18 cellular contexts compared by ENCODE assay signal in genomic region chr2:223095207-223095606, GRCh38. TPM values are rescaled to one million over a fixed set of nuclear protein-coding genes. Genes with fewer than 3 reads are reported as not detected.
"Had no signal": no experiment of that assay in that cellular context is flagged by ENCODE, and none has a peak within 500 bp of the region (broad histone marks: within the 10 kb centered on the region; RNA-seq: fewer than 3 reads in every experiment).

No MANE protein-coding gene starts in this region.

- H3K27ac ChIP-seq: neutrophil, parathyroid adenoma, testis, upper lobe of left lung had no signal

- H3K4me3 ChIP-seq: stomach, testis, upper lobe of left lung had no signal

- H3K36me3 ChIP-seq: neutrophil, stomach, upper lobe of left lung had no signal

- H3K27me3 Mint-ChIP-seq: activated CD4-positive, alpha-beta memory T cell treated with anti-CD3 and anti-CD28 coated beads for 36 hours; activated CD8-positive, alpha-beta memory T cell treated with anti-CD3 and anti-CD28 coated beads, Interleukin-2, amount 10 ng/mL, durations not matched to agents 7 days and 5 days; activated naive CD4-positive, alpha-beta T cell treated with anti-CD3 and anti-CD28 coated beads, Interleukin-2, amount 10 ng/mL, durations not matched to agents 7 days and 5 days; effector memory CD8-positive, alpha-beta T cell had no signal

- H3K4me1 Mint-ChIP-seq: activated CD4-positive, alpha-beta T cell treated with anti-CD3 and anti-CD28 coated beads for 36 hours; activated CD8-positive, alpha-beta memory T cell treated with anti-CD3 and anti-CD28 coated beads, Interleukin-2, amount 10 ng/mL, durations not matched to agents 7 days and 5 days; activated naive CD4-positive, alpha-beta T cell treated with anti-CD3 and anti-CD28 coated beads, Interleukin-2, amount 10 ng/mL, durations not matched to agents 7 days and 5 days; memory B cell; natural killer cell had no signal

- H3K4me3 Mint-ChIP-seq: activated CD4-positive, alpha-beta memory T cell treated with anti-CD3 and anti-CD28 coated beads for 36 hours; activated CD4-positive, alpha-beta T cell treated with anti-CD3 and anti-CD28 coated beads for 36 hours; activated CD8-positive, alpha-beta memory T cell treated with anti-CD3 and anti-CD28 coated beads, Interleukin-2, amount 10 ng/mL, durations not matched to agents 7 days and 5 days; activated naive CD4-positive, alpha-beta T cell treated with anti-CD3 and anti-CD28 coated beads, Interleukin-2, amount 10 ng/mL, durations not matched to agents 7 days and 5 days; activated T-cell treated with anti-CD3 and anti-CD28 coated beads, Interleukin-2, amount 50 U/mL, for 24 hours; effector memory CD8-positive, alpha-beta T cell; memory B cell; natural killer cell had no signal

- ATAC-seq: activated CD4-positive, alpha-beta T cell treated with anti-CD3 and anti-CD28 coated beads for 36 hours; activated CD8-positive, alpha-beta memory T cell treated with anti-CD3 and anti-CD28 coated beads, Interleukin-2, amount 10 ng/mL, durations not matched to agents 7 days and 5 days; effector memory CD8-positive, alpha-beta T cell; left ventricle myocardium superior; natural killer cell had no signal

- H3K9me3 Mint-ChIP-seq: activated CD4-positive, alpha-beta memory T cell treated with anti-CD3 and anti-CD28 coated beads for 36 hours; activated naive CD4-positive, alpha-beta T cell treated with anti-CD3 and anti-CD28 coated beads, Interleukin-2, amount 10 ng/mL, durations not matched to agents 7 days and 5 days; activated T-cell treated with anti-CD3 and anti-CD28 coated beads, Interleukin-2, amount 50 U/mL, for 24 hours; memory B cell; natural killer cell had no signal

- H3K4me1 ChIP-seq: parathyroid adenoma had no signal

- DNase-seq: activated CD4-positive, alpha-beta memory T cell treated with anti-CD3 and anti-CD28 coated beads for 36 hours; activated CD4-positive, alpha-beta T cell treated with anti-CD3 and anti-CD28 coated beads for 36 hours; activated CD8-positive, alpha-beta memory T cell treated with anti-CD3 and anti-CD28 coated beads, Interleukin-2, amount 10 ng/mL, durations not matched to agents 7 days and 5 days; activated naive CD4-positive, alpha-beta T cell treated with anti-CD3 and anti-CD28 coated beads, Interleukin-2, amount 10 ng/mL, durations not matched to agents 7 days and 5 days; activated T-cell treated with anti-CD3 and anti-CD28 coated beads, Interleukin-2, amount 50 U/mL, for 24 hours; dermis blood vessel endothelial cell; effector memory CD8-positive, alpha-beta T cell; foreskin melanocyte; kidney glomerular epithelial cell; left ventricle myocardium superior; natural killer cell; stimulated activated CD4-positive, alpha-beta T cell treated with anti-CD3 and anti-CD28 coated beads, Interleukin-2, amount 100 ng/mL, for 24 hours; stomach; testis; upper lobe of left lung had no signal

- H3K36me3 Mint-ChIP-seq: activated CD4-positive, alpha-beta memory T cell treated with anti-CD3 and anti-CD28 coated beads for 36 hours; activated CD8-positive, alpha-beta memory T cell treated with anti-CD3 and anti-CD28 coated beads, Interleukin-2, amount 10 ng/mL, durations not matched to agents 7 days and 5 days; activated naive CD4-positive, alpha-beta T cell treated with anti-CD3 and anti-CD28 coated beads, Interleukin-2, amount 10 ng/mL, durations not matched to agents 7 days and 5 days; memory B cell; natural killer cell had no signal

- H3K9me3 ChIP-seq: neutrophil, stomach, testis, upper lobe of left lung had no signal

- H3K27ac Mint-ChIP-seq: activated CD4-positive, alpha-beta memory T cell treated with anti-CD3 and anti-CD28 coated beads for 36 hours; activated CD4-positive, alpha-beta T cell treated with anti-CD3 and anti-CD28 coated beads for 36 hours; activated CD8-positive, alpha-beta memory T cell treated with anti-CD3 and anti-CD28 coated beads, Interleukin-2, amount 10 ng/mL, durations not matched to agents 7 days and 5 days; activated naive CD4-positive, alpha-beta T cell treated with anti-CD3 and anti-CD28 coated beads, Interleukin-2, amount 10 ng/mL, durations not matched to agents 7 days and 5 days; activated T-cell treated with anti-CD3 and anti-CD28 coated beads, Interleukin-2, amount 50 U/mL, for 24 hours; effector memory CD8-positive, alpha-beta T cell; memory B cell; natural killer cell had no signal

- H3K27me3 ChIP-seq: neutrophil, stomach, testis, upper lobe of left lung had no signal

RNA-seq across cellular contexts. Expression of gene KCNE4, which starts 43.2 kb away (rescaled TPM):
- total RNA-seq: activated CD4-positive, alpha-beta memory T cell treated with anti-CD3 and anti-CD28 coated beads for 36 hours; activated CD4-positive, alpha-beta T cell treated with anti-CD3 and anti-CD28 coated beads for 36 hours; activated CD8-positive, alpha-beta memory T cell treated with anti-CD3 and anti-CD28 coated beads, Interleukin-2, amount 10 ng/mL, durations not matched to agents 7 days and 5 days; natural killer cell had no signal
